In genomic region chr11:118485273-118485672, GRCh38 we compare ENCODE assay signal across 16 cellular contexts. TPM values are rescaled to one million over a fixed set of nuclear protein-coding genes. Genes with fewer than 3 reads are reported as not detected.
A peak's percentile ranks its signal among the peaks of the same experiment; 100 is the strongest.
DNase-seq lines count a peak whose midpoint lies in the region; ATAC-seq and TF ChIP-seq lines count a peak whose summit lies in the region.
"Had no signal": no experiment of that assay in that cellular context is flagged by ENCODE, and none has a peak within 500 bp of the region (broad histone marks: within the 10 kb centered on the region; RNA-seq: fewer than 3 reads in every experiment).

No MANE protein-coding gene starts in this region.

- no peak overlapping the region for H3K27ac ChIP-seq in HCT116 (ENCODE audit: low read depth, low read length)
- no peak overlapping the region for H3K27ac ChIP-seq in VCaP
- H3K27ac ChIP-seq in prostate gland = no peak overlapping the region
- H3K27ac ChIP-seq: breast epithelium had no signal

- H3K36me3 ChIP-seq in HCT116 (ENCODE audit: control insufficient read depth in 1 of 2, insufficient read depth in 2 of 2, low read length in 2 of 2) (peaks cover 45 to 51% of the 10 kb centered on the region in 2 experiments), prostate gland (peaks cover 0 to 13% of the 10 kb centered on the region in 2 donors)
- H3K36me3 ChIP-seq: breast epithelium had no signal

- H3K9me3 ChIP-seq in HCT116 (ENCODE audit: control insufficient read depth in 1 of 2, insufficient read depth in 1 of 2, low read depth in 1 of 2, low read length in 2 of 2) (no peaks in the 10 kb centered on the region), prostate gland (no peaks in the 10 kb centered on the region)
- H3K9me3 ChIP-seq: breast epithelium had no signal

- no peaks in the 10 kb centered on the region for H3K4me1 Mint-ChIP-seq in activated CD4-positive, alpha-beta T cell treated with anti-CD3 and anti-CD28 coated beads for 36 hours
- H3K4me1 Mint-ChIP-seq in neural crest cell (no peaks in the 10 kb centered on the region), T-cell (peaks cover 4 to 7% (median 5%) of the 10 kb centered on the region in 3 donors)
- H3K4me1 Mint-ChIP-seq: activated CD4-positive, alpha-beta memory T cell treated with anti-CD3 and anti-CD28 coated beads, Interleukin-2, amount 10 ng/mL, durations not matched to agents 7 days and 5 days had no signal

- intact Hi-C loops in activated CD4-positive, alpha-beta T cell treated with anti-CD3 and anti-CD28 coated beads for 36 hours (cut with DNase I, micrococcal nuclease) = loop anchor here (5.0 kb wide), 2 partner anchors 82 to 178 kb away; partner anchors contain the start of gene IFT46 (in 1 of the 2)
- intact Hi-C loops in HCT116 (cut with micrococcal nuclease) = loop anchor here (5.0 kb wide), 1 partner anchor 98 kb away; no protein-coding TSS in a partner anchor
- intact Hi-C loops in prostate gland (cut with DNase I) = loop anchor here (5.0 kb wide), 2 partner anchors 48 to 288 kb away; partner anchors contain the start of gene KMT2A

- RAD21 ChIA-PET in HCT116 (lab: Charles Lee; ENCODE audit: low non-redundant PET in 1 of 2, low total read pairs in 2 of 2, uncharacterized antibody in 2 of 2, unreplicated experiment in 2 of 2) = no interaction called here

- no peak overlapping the region for H3K4me3 Mint-ChIP-seq in activated CD4-positive, alpha-beta T cell treated with anti-CD3 and anti-CD28 coated beads for 36 hours
- H3K4me3 Mint-ChIP-seq in neural crest cell = no peak overlapping the region
- H3K4me3 Mint-ChIP-seq in T-cell = no peak overlapping the region
- H3K4me3 Mint-ChIP-seq: activated CD4-positive, alpha-beta memory T cell treated with anti-CD3 and anti-CD28 coated beads, Interleukin-2, amount 10 ng/mL, durations not matched to agents 7 days and 5 days had no signal

- POLR2A ChIA-PET in activated CD4-positive, alpha-beta T cell treated with anti-CD3 and anti-CD28 coated beads for 36 hours (lab: Charles Lee) = no interaction called here
- POLR2A ChIA-PET in HCT116 (lab: Charles Lee) = no interaction called here
- POLR2A ChIA-PET in T-cell (lab: Charles Lee) = interaction anchor here in 1 of 2 donors (0.9 kb wide), 1 partner anchor 22 kb away, joined by 3 read pairs; no protein-coding TSS in a partner anchor

- H3K9me2 ChIP-seq in HCT116 (ENCODE audit: insufficient read depth) = no peaks in the 10 kb centered on the region

- H4K20me1 ChIP-seq in HCT116 (ENCODE audit: insufficient read depth) = no peaks in the 10 kb centered on the region

- H3K27me3 ChIP-seq in HCT116 (ENCODE audit: insufficient read depth, low read length) (no peaks in the 10 kb centered on the region), prostate gland (replicated peaks; ENCODE audit: insufficient read depth) (no peaks in the 10 kb centered on the region)
- H3K27me3 ChIP-seq: breast epithelium had no signal

- H3K4me1 ChIP-seq in HCT116 (ENCODE audit: control insufficient read depth in 1 of 2, insufficient read depth in 2 of 2, low read length in 2 of 2) = no peaks in the 10 kb centered on the region
- H3K4me1 ChIP-seq in prostate gland (replicated peaks) = no peaks in the 10 kb centered on the region
- H3K4me1 ChIP-seq: breast epithelium had no signal

- TF ChIP-seq CTCF in HCT116 (IDR thresholded peaks at IDR 0.05 in 2 of 3, conservative IDR thresholded peaks at IDR 0.05 in 1 of 3; ENCODE audit: borderline replicate concordance in 1 of 3, insufficient read depth in 1 of 3, low read depth in 2 of 3, low read length in 2 of 3) (peak in 2 of 3 experiments; percentile 15 to 27; a peak in 1 of 6 replicates), VCaP (conservative IDR thresholded peaks at IDR 0.05) (peak; percentile 31; the same call in 1 of the 2 replicates), neural crest cell (conservative IDR thresholded peaks at IDR 0.05) (peak; percentile 33), prostate gland (IDR thresholded peaks at IDR 0.05) (no peak)

- TF ChIP-seq RAD21 in HCT116 (IDR thresholded peaks at IDR 0.05; ENCODE audit: low read depth) = no peak

- ATAC-seq in activated CD4-positive, alpha-beta T cell treated with anti-CD3 and anti-CD28 coated beads for 36 hours = no peak
- ATAC-seq in HCT116 = no peak
- ATAC-seq in T-cell (replicated peaks in 1 of 4) = no peak
- no peak for ATAC-seq in GM19452 (IDR thresholded peaks at IDR 0.05; ENCODE audit: unreplicated experiment)

- no peak for TF ChIP-seq POLR2A in HCT116 (IDR thresholded peaks at IDR 0.05; ENCODE audit: borderline replicate concordance, extremely low read depth, insufficient read depth, insufficient read length)
- no peak for TF ChIP-seq POLR2A in prostate gland (IDR thresholded peaks at IDR 0.05)

- no peak overlapping the region for H3K9ac ChIP-seq in HCT116 (ENCODE audit: low read length)

- H3K4me3 ChIP-seq in HCT116 (replicated peaks in 1 of 2; ENCODE audit: low read depth in 1 of 2, low read length in 2 of 2) (no peak overlapping the region), prostate gland (no peak overlapping the region)
- H3K4me3 ChIP-seq: breast epithelium had no signal

- BruUV-seq in HCT116 (replicated peaks; lab: Mats Ljungman, UMichigan) = no TSS peak

- no peak overlapping the region for H3K4me2 ChIP-seq in HCT116 (ENCODE audit: low read length)

- peak overlapping the region; percentile 31 for H3K27ac Mint-ChIP-seq in activated CD4-positive, alpha-beta T cell treated with anti-CD3 and anti-CD28 coated beads for 36 hours
- no peak overlapping the region for H3K27ac Mint-ChIP-seq in neural crest cell (ENCODE audit: unreplicated experiment)
- H3K27ac Mint-ChIP-seq in T-cell = no peak overlapping the region
- H3K27ac Mint-ChIP-seq: activated CD4-positive, alpha-beta memory T cell treated with anti-CD3 and anti-CD28 coated beads, Interleukin-2, amount 10 ng/mL, durations not matched to agents 7 days and 5 days had no signal

- DNase-seq in activated CD4-positive, alpha-beta T cell treated with anti-CD3 and anti-CD28 coated beads for 36 hours = no peak
- no peak for DNase-seq in activated CD4-positive, alpha-beta T cell treated with anti-CD3 and anti-CD28 coated beads, Interleukin-2, amount 50 U/mL, for 4 hours
- no peak for DNase-seq in HCT116 (ENCODE audit: low read depth, low spot score)
- DNase-seq in neural crest cell (ENCODE audit: low read depth, low spot score) = no peak
- DNase-seq in prostate gland (ENCODE audit: low spot score) = no peak
- no peak for DNase-seq in T-cell
- DNase-seq: activated CD4-positive, alpha-beta memory T cell treated with anti-CD3 and anti-CD28 coated beads, Interleukin-2, amount 10 ng/mL, durations not matched to agents 7 days and 5 days; HCEC 1CT; kidney; NCI-H1694 treated with DMSO at 0.1 percent for 48 hours; NCI-H446 treated with DMSO at 0.1 percent for 48 hours; posterior cingulate gyrus had no signal

- CTCF ChIA-PET in activated CD4-positive, alpha-beta T cell treated with anti-CD3 and anti-CD28 coated beads for 36 hours (lab: Charles Lee) = interaction anchor here (0.6 to 0.8 kb wide), 3 partner anchors 69 to 81 kb away, joined by 3 read pairs; no protein-coding TSS in a partner anchor
- CTCF ChIA-PET in HCT116 (lab: Charles Lee) = no interaction called here
- CTCF ChIA-PET in T-cell (lab: Charles Lee) = interaction anchor here (0.6 to 0.7 kb wide), 4 partner anchors 42 to 321 kb away, joined by 3 read pairs; no protein-coding TSS in a partner anchor

- H3K79me2 ChIP-seq in HCT116 (ENCODE audit: insufficient read depth, low read length) = no peaks in the 10 kb centered on the region

- H2AFZ ChIP-seq in HCT116 (ENCODE audit: low read depth, low read length, poor library complexity, severe bottlenecking) = no peak overlapping the region

- H3K36me3 Mint-ChIP-seq in activated CD4-positive, alpha-beta T cell treated with anti-CD3 and anti-CD28 coated beads for 36 hours (ENCODE audit: low read depth) = peaks cover 46% of the 10 kb centered on the region
- H3K36me3 Mint-ChIP-seq in neural crest cell (ENCODE audit: low read depth) = peaks cover 17% of the 10 kb centered on the region
- H3K36me3 Mint-ChIP-seq in T-cell = peaks cover 38% of the 10 kb centered on the region

- H3K27me3 Mint-ChIP-seq in activated CD4-positive, alpha-beta T cell treated with anti-CD3 and anti-CD28 coated beads for 36 hours = no peaks in the 10 kb centered on the region
- H3K27me3 Mint-ChIP-seq in neural crest cell (ENCODE audit: low read depth) = no peaks in the 10 kb centered on the region
- H3K27me3 Mint-ChIP-seq in T-cell = no peaks in the 10 kb centered on the region
- H3K27me3 Mint-ChIP-seq: activated CD4-positive, alpha-beta memory T cell treated with anti-CD3 and anti-CD28 coated beads, Interleukin-2, amount 10 ng/mL, durations not matched to agents 7 days and 5 days had no signal

- H3K9me3 Mint-ChIP-seq in activated CD4-positive, alpha-beta T cell treated with anti-CD3 and anti-CD28 coated beads for 36 hours (ENCODE audit: low read depth) = no peaks in the 10 kb centered on the region
- H3K9me3 Mint-ChIP-seq in neural crest cell (no peaks in the 10 kb centered on the region), T-cell (no peaks in the 10 kb centered on the region)
- H3K9me3 Mint-ChIP-seq: activated CD4-positive, alpha-beta memory T cell treated with anti-CD3 and anti-CD28 coated beads, Interleukin-2, amount 10 ng/mL, durations not matched to agents 7 days and 5 days had no signal

TF ChIP-seq in HCT116, 20 proteins besides CTCF, POLR2A, EP300 and RAD21 (continues in another document):
- TF ChIP-seq ELF1 (IDR thresholded peaks at IDR 0.05; ENCODE audit: borderline replicate concordance, low read depth) = no peak
- no peak for TF ChIP-seq POLR2AphosphoS5 (IDR thresholded peaks at IDR 0.05; ENCODE audit: low read depth, low read length)
- no peak for TF ChIP-seq EGR1 (IDR thresholded peaks at IDR 0.05; ENCODE audit: low read depth)
- no peak for TF ChIP-seq FOSL1 (IDR thresholded peaks at IDR 0.05; ENCODE audit: low read depth)

RNA-seq across cellular contexts. Expression of gene TTC36, which starts 42.0 kb away (rescaled TPM):
- under 1 TPM; 0.21 to 0.59 TPM for total RNA-seq in activated CD4-positive, alpha-beta T cell treated with anti-CD3 and anti-CD28 coated beads for 36 hours
- total RNA-seq in HCT116 (2021; ENCODE audit: unreplicated experiment) = 0.47 TPM
- polyA plus RNA-seq in HCT116 (2012) = 0.24 and 0.42 TPM in 2 replicates
- 1.1 and 1.2 TPM in 2 replicates for total RNA-seq in neural crest cell
- total RNA-seq in prostate gland = 1 to 10 TPM; 3.1 to 7.7 TPM
- 1 to 10 TPM in 4 of 5 donors, under 1 TPM in 1; 0.53 to 1.7 (median 1.2) TPM for total RNA-seq in T-cell
- total RNA-seq: mononuclear cell had no signal

RNA-seq across cellular contexts. Expression of gene TMEM25, which starts 45.7 kb away (rescaled TPM):
- 10 to 100 TPM; 12.2 to 17.4 TPM for total RNA-seq in activated CD4-positive, alpha-beta T cell treated with anti-CD3 and anti-CD28 coated beads for 36 hours
- 27.0 TPM for total RNA-seq in HCT116 (2021; ENCODE audit: unreplicated experiment)
- 21.8 and 26.5 TPM in 2 replicates for polyA plus RNA-seq in HCT116 (2012)
- total RNA-seq in neural crest cell = 27.6 and 28.6 TPM in 2 replicates
- 10 to 100 TPM; 52.4 to 64.2 TPM for total RNA-seq in prostate gland
- 10 to 100 TPM; 19.9 to 31.7 (median 25.3) TPM for total RNA-seq in T-cell

RNA-seq across cellular contexts. Expression of gene KMT2A, which starts 49.0 kb away (rescaled TPM):
- 10 to 100 TPM; 64.1 to 67.1 TPM for total RNA-seq in activated CD4-positive, alpha-beta T cell treated with anti-CD3 and anti-CD28 coated beads for 36 hours
- 50.4 TPM for total RNA-seq in HCT116 (2021; ENCODE audit: unreplicated experiment)
- polyA plus RNA-seq in HCT116 (2012) = 28.9 and 29.2 TPM in 2 replicates
- total RNA-seq in neural crest cell = 78.8 and 86.3 TPM in 2 replicates
- total RNA-seq in prostate gland = 10 to 100 TPM; 82.6 to 89.0 TPM
- total RNA-seq in T-cell = 100 to 1,000 TPM; 130 to 183 (median 153) TPM

Comparison
In these comparisons a context has a peak if more than half of its experiments do, and no peak if none do; other contexts are left out.
1. CTCF ChIP-seq: peak in HCT116 (2 of 3), VCaP (single experiment) and neural crest cell (single experiment); none in prostate gland (0 of 4).